ENCODE assay signal across 10 cellular contexts in genomic region chr16:31052131-31052530, GRCh38. TPM values are rescaled to one million over a fixed set of nuclear protein-coding genes. Genes with fewer than 3 reads are reported as not detected.
DNase-seq lines count a peak whose midpoint lies in the region; ATAC-seq and TF ChIP-seq lines count a peak whose summit lies in the region.
"Had no signal": no experiment of that assay in that cellular context is flagged by ENCODE, and none has a peak within 500 bp of the region (broad histone marks: within the 10 kb centered on the region; RNA-seq: fewer than 3 reads in every experiment).

No MANE protein-coding gene starts in this region.

- TF ChIP-seq CTCF in fibroblast of villous mesenchyme (IDR thresholded peaks at IDR 0.05; ENCODE audit: insufficient read depth, low read depth, low read length), result no peak
- no peak for TF ChIP-seq CTCF in suprapubic skin (IDR thresholded peaks at IDR 0.05)

- no peak for TF ChIP-seq POLR2A in suprapubic skin (IDR thresholded peaks at IDR 0.05)

- no peak overlapping the region for H3K4me3 Mint-ChIP-seq in activated T-cell treated with anti-CD3 and anti-CD28 coated beads, Interleukin-2, amount 50 U/mL, for 72 hours
- H3K4me3 Mint-ChIP-seq: CD4-positive, alpha-beta memory T cell had no signal

- H3K27ac Mint-ChIP-seq in activated T-cell treated with anti-CD3 and anti-CD28 coated beads, Interleukin-2, amount 50 U/mL, for 72 hours, result no peak overlapping the region

- peak; percentile 16 to 22 for DNase-seq in activated T-cell treated with anti-CD3 and anti-CD28 coated beads, Interleukin-2, amount 50 U/mL, for 72 hours
- DNase-seq in activated T-cell treated with anti-CD3 and anti-CD28 coated beads, Interleukin-2, amount 50 U/mL, for 1 hour, result no peak
- DNase-seq in SJSA1 (ENCODE audit: low read depth in 1 of 2, low spot score in 2 of 2) (peak; percentile 49 to 69), fibroblast of villous mesenchyme (ENCODE audit: low read depth) (peak; percentile 97), suprapubic skin (ENCODE audit: low spot score in 2 of 2) (no peak), inferior parietal cortex (ENCODE audit: extremely low spot score) (no peak), superior temporal gyrus (ENCODE audit: extremely low spot score) (no peak), retina (no peak)
- DNase-seq: activated naive CD4-positive, alpha-beta T cell; CD4-positive, alpha-beta memory T cell had no signal

- TF ChIP-seq EP300 in suprapubic skin (IDR thresholded peaks at IDR 0.05), result no peak

- WGBS in suprapubic skin, result 34% methylated on average over 2 of the region's 2 CpGs

- no peaks in the 10 kb centered on the region for H3K27me3 Mint-ChIP-seq in activated T-cell treated with anti-CD3 and anti-CD28 coated beads, Interleukin-2, amount 50 U/mL, for 72 hours (ENCODE audit: low read depth)
- H3K27me3 Mint-ChIP-seq: CD4-positive, alpha-beta memory T cell had no signal

- peaks cover 9% of the 10 kb centered on the region for H3K4me1 ChIP-seq in SJSA1 (replicated peaks)
- H3K4me1 ChIP-seq in suprapubic skin, result peaks cover 11% of the 10 kb centered on the region

- peaks cover 19% of the 10 kb centered on the region for H3K4me1 Mint-ChIP-seq in activated T-cell treated with anti-CD3 and anti-CD28 coated beads, Interleukin-2, amount 50 U/mL, for 72 hours (ENCODE audit: low read depth)

- no peaks in the 10 kb centered on the region for H3K36me3 Mint-ChIP-seq in activated T-cell treated with anti-CD3 and anti-CD28 coated beads, Interleukin-2, amount 50 U/mL, for 72 hours (ENCODE audit: insufficient read depth in 2 of 2)
- H3K36me3 Mint-ChIP-seq: CD4-positive, alpha-beta memory T cell had no signal

- no peak overlapping the region for H3K27ac ChIP-seq in SJSA1
- peak overlapping the region; percentile 45 for H3K27ac ChIP-seq in suprapubic skin

- H3K9me3 Mint-ChIP-seq in activated T-cell treated with anti-CD3 and anti-CD28 coated beads, Interleukin-2, amount 50 U/mL, for 72 hours, result no peaks in the 10 kb centered on the region
- H3K9me3 Mint-ChIP-seq: CD4-positive, alpha-beta memory T cell had no signal

- H3K9me3 ChIP-seq in SJSA1 (replicated peaks) (no peaks in the 10 kb centered on the region), suprapubic skin (no peaks in the 10 kb centered on the region)

- H3K27me3 ChIP-seq in SJSA1 (replicated peaks) (no peaks in the 10 kb centered on the region), suprapubic skin (no peaks in the 10 kb centered on the region)

- ATAC-seq in activated T-cell treated with anti-CD3 and anti-CD28 coated beads, Interleukin-2, amount 50 U/mL, for 72 hours (replicated peaks in 1 of 2), result peak; percentile 74 to 92

- H3K4me3 ChIP-seq in SJSA1 (no peak overlapping the region), fibroblast of villous mesenchyme (ENCODE audit: low read depth, low read length) (no peak overlapping the region), suprapubic skin (no peak overlapping the region)

- H3K36me3 ChIP-seq in SJSA1 (no peaks in the 10 kb centered on the region), suprapubic skin (no peaks in the 10 kb centered on the region)

RNA-seq across cellular contexts. Expression of gene STX4, which starts 18.8 kb away (rescaled TPM):
- 10 to 100 TPM; 51.8 to 54.7 TPM for total RNA-seq in activated T-cell treated with anti-CD3 and anti-CD28 coated beads, Interleukin-2, amount 50 U/mL, for 72 hours
- total RNA-seq in SJSA1 (2014; rRNA removed; shearing (Covaris generic)), result 5.2 and 11.8 TPM in 2 replicates
- total RNA-seq in fibroblast of villous mesenchyme (15.5 and 24.2 TPM in 2 replicates), suprapubic skin (100 to 1,000 TPM in 1 of 4 donors, 10 to 100 TPM in 3; 32.5 to 118 (median 47.8) TPM)

RNA-seq across cellular contexts. Expression of gene ZNF668, which starts 21.9 kb away (rescaled TPM):
- 1 to 10 TPM; 6.9 to 7.8 TPM for total RNA-seq in activated T-cell treated with anti-CD3 and anti-CD28 coated beads, Interleukin-2, amount 50 U/mL, for 72 hours
- 13.2 and 16.0 TPM in 2 replicates for total RNA-seq in SJSA1 (2014; rRNA removed; shearing (Covaris generic))
- total RNA-seq in fibroblast of villous mesenchyme (16.0 and 27.1 TPM in 2 replicates), suprapubic skin (10 to 100 TPM in 3 of 4 donors, 1 to 10 TPM in 1; 9.0 to 15.9 (median 12.6) TPM)

RNA-seq across cellular contexts. Expression of gene ZNF646, which starts 22.1 kb away (rescaled TPM):
- total RNA-seq in activated T-cell treated with anti-CD3 and anti-CD28 coated beads, Interleukin-2, amount 50 U/mL, for 72 hours, result 10 to 100 TPM; 23.0 to 24.1 TPM
- 6.7 and 13.3 TPM in 2 replicates for total RNA-seq in SJSA1 (2014; rRNA removed; shearing (Covaris generic))
- 13.4 and 15.8 TPM in 2 replicates for total RNA-seq in fibroblast of villous mesenchyme
- 10 to 100 TPM; 19.2 to 31.7 (median 26.8) TPM for total RNA-seq in suprapubic skin

RNA-seq across cellular contexts. Expression of gene PRSS53, which starts 36.6 kb away (rescaled TPM):
- total RNA-seq in activated T-cell treated with anti-CD3 and anti-CD28 coated beads, Interleukin-2, amount 50 U/mL, for 72 hours, result 1 to 10 TPM; 6.2 to 7.7 TPM
- 1.9 and 2.6 TPM in 2 replicates for total RNA-seq in SJSA1 (2014; rRNA removed; shearing (Covaris generic))
- total RNA-seq in fibroblast of villous mesenchyme, result 1.7 and 1.9 TPM in 2 replicates
- total RNA-seq in suprapubic skin, result 1 to 10 TPM; 2.0 to 10.0 (median 5.1) TPM

RNA-seq across cellular contexts. Expression of gene STX1B, which starts 41.7 kb away (rescaled TPM):
- total RNA-seq in activated T-cell treated with anti-CD3 and anti-CD28 coated beads, Interleukin-2, amount 50 U/mL, for 72 hours, result 1 to 10 TPM; 2.2 to 6.1 TPM
- total RNA-seq in SJSA1 (2014; rRNA removed; shearing (Covaris generic)), result 0.05 and 0.06 TPM in 2 replicates
- total RNA-seq in fibroblast of villous mesenchyme (2.2 and 2.6 TPM in 2 replicates), suprapubic skin (1 to 10 TPM in 2 of 4 donors, under 1 TPM in 2; 0.55 to 3.5 (median 2.0) TPM)

Comparison
In these comparisons a context has a peak if more than half of its experiments do, and no peak if none do; other contexts are left out.
1. DNase-seq: peak in activated T-cell treated with anti-CD3 and anti-CD28 coated beads, Interleukin-2, amount 50 U/mL, for 72 hours (2 of 2), SJSA1 (2 of 2) and fibroblast of villous mesenchyme (single experiment); none in activated T-cell treated with anti-CD3 and anti-CD28 coated beads, Interleukin-2, amount 50 U/mL, for 1 hour (single experiment), suprapubic skin (0 of 2), inferior parietal cortex (single experiment), superior temporal gyrus (single experiment) and retina (single experiment).